Comparison of ENCODE assay signal across 16 cellular contexts in genomic region chr2:127169066-127169660, GRCh38. TPM values are rescaled to one million over a fixed set of nuclear protein-coding genes. Genes with fewer than 3 reads are reported as not detected.
DNase-seq lines count a peak whose midpoint lies in the region; ATAC-seq, FAIRE-seq and TF ChIP-seq lines count a peak whose summit lies in the region.
"Had no signal": no experiment of that assay in that cellular context is flagged by ENCODE, and none has a peak within 500 bp of the region (broad histone marks: within the 10 kb centered on the region; RNA-seq: fewer than 3 reads in every experiment).

No MANE protein-coding gene starts in this region.

- no peaks in the 10 kb centered on the region for H3F3A ChIP-seq in neural progenitor cell (ENCODE audit: low read depth)

- H3K9ac ChIP-seq in K562 (ENCODE audit: insufficient read depth in 1 of 2, low read depth in 2 of 2, low read length in 2 of 2) (no peak overlapping the region), neural progenitor cell (no peak overlapping the region)
- H3K9ac ChIP-seq: BLaER1 treated with 17β-estradiol and CSF1 and Interleukin-3, amounts not matched to agents 10 nM and 100 nM had no signal

- no peak for TF ChIP-seq CTCF in K562 (IDR thresholded peaks at IDR 0.05 in 2 of 3, conservative IDR thresholded peaks at IDR 0.05 in 1 of 3; ENCODE audit: insufficient read depth in 2 of 3, low read depth in 1 of 3, low read length in 3 of 3)
- no peak for TF ChIP-seq CTCF in nephron (IDR thresholded peaks at IDR 0.05; ENCODE audit: unreplicated experiment in 3 of 3)
- no peak for TF ChIP-seq CTCF in type B pancreatic cell (conservative IDR thresholded peaks at IDR 0.05)
- no peak for TF ChIP-seq CTCF in WTC11 (IDR thresholded peaks at IDR 0.05)
- no peak for TF ChIP-seq CTCF in neural progenitor cell (IDR thresholded peaks at IDR 0.05)

- H3K4me3 ChIP-seq in K562 (no peak overlapping the region), neural progenitor cell (no peak overlapping the region)
- H3K4me3 ChIP-seq: BLaER1 treated with 17β-estradiol and CSF1 and Interleukin-3, amounts not matched to agents 10 nM and 100 nM; GM12878; GM23338 had no signal

- TF ChIP-seq RAD21 in K562 (CRISPR knock-in tag; conservative IDR thresholded peaks at IDR 0.05 in 1 of 2, IDR thresholded peaks at IDR 0.05 in 1 of 2) = no peak

- no peak for FAIRE-seq in K562 (lab: Jason Lieb, UNC)
- FAIRE-seq: GM12878, GM18507 had no signal

- H3K79me2 ChIP-seq in K562 (ENCODE audit: control insufficient read depth, insufficient read depth, low read length) (no peaks in the 10 kb centered on the region), neural progenitor cell (ENCODE audit: low read depth) (no peaks in the 10 kb centered on the region)

- H3K4me1 ChIP-seq in K562 (replicated peaks in 1 of 2; ENCODE audit: control insufficient read depth in 2 of 2, insufficient read depth in 2 of 2, low read length in 2 of 2) (no peaks in the 10 kb centered on the region), neural progenitor cell (no peaks in the 10 kb centered on the region)

- in situ Hi-C loops in K562 (cut with MboI) = no loop called here

- H3K9me1 ChIP-seq in K562 (ENCODE audit: control insufficient read depth, insufficient read depth, low read length) = no peaks in the 10 kb centered on the region

- H3K27ac Mint-ChIP-seq in nephron (peak overlapping the region in 2 of 3 experiments; percentile 14 to 70), type B pancreatic cell (no peak overlapping the region), WTC11 (no peak overlapping the region), neural progenitor cell (no peak overlapping the region)
- H3K27ac Mint-ChIP-seq: CD4-positive, CD25-positive, alpha-beta regulatory T cell; GM23338; H9 had no signal

- H3K27ac ChIP-seq in K562 (ENCODE audit: extremely low read depth, low read depth, low read length) = no peak overlapping the region
- H3K27ac ChIP-seq in neural progenitor cell = no peak overlapping the region
- H3K27ac ChIP-seq: BLaER1 treated with 17β-estradiol and CSF1 and Interleukin-3, amounts not matched to agents 10 nM and 100 nM had no signal

- H3K4me3 Mint-ChIP-seq in nephron = no peak overlapping the region
- no peak overlapping the region for H3K4me3 Mint-ChIP-seq in type B pancreatic cell
- H3K4me3 Mint-ChIP-seq in WTC11 = no peak overlapping the region
- no peak overlapping the region for H3K4me3 Mint-ChIP-seq in neural progenitor cell
- H3K4me3 Mint-ChIP-seq: CD4-positive, CD25-positive, alpha-beta regulatory T cell; GM23338; H9 had no signal

- TF ChIP-seq EP300 in K562 (IDR thresholded peaks at IDR 0.05; ENCODE audit: low read length) = no peak

- intact Hi-C loops in K562 (cut with micrococcal nuclease) = no loop called here

- H3K4me2 ChIP-seq in K562 (ENCODE audit: insufficient read depth, low read length) = no peak overlapping the region
- no peak overlapping the region for H3K4me2 ChIP-seq in neural progenitor cell
- H3K4me2 ChIP-seq: BLaER1 treated with 17β-estradiol and CSF1 and Interleukin-3, amounts not matched to agents 10 nM and 100 nM; GM23338 had no signal

- no peaks in the 10 kb centered on the region; the same call in 1 of the 2 replicates for H4K20me1 ChIP-seq in K562 (replicated peaks; ENCODE audit: control insufficient read depth, insufficient read depth, low read length)
- H4K20me1 ChIP-seq in neural progenitor cell (ENCODE audit: low read depth) = no peaks in the 10 kb centered on the region
- H4K20me1 ChIP-seq: BLaER1 treated with 17β-estradiol and CSF1 and Interleukin-3, amounts not matched to agents 10 nM and 100 nM had no signal

- no peaks in the 10 kb centered on the region for H3K36me3 Mint-ChIP-seq in nephron (ENCODE audit: low read depth)
- H3K36me3 Mint-ChIP-seq in type B pancreatic cell = no peaks in the 10 kb centered on the region
- no peaks in the 10 kb centered on the region for H3K36me3 Mint-ChIP-seq in WTC11
- no peaks in the 10 kb centered on the region for H3K36me3 Mint-ChIP-seq in neural progenitor cell
- H3K36me3 Mint-ChIP-seq: CD4-positive, CD25-positive, alpha-beta regulatory T cell had no signal

- CTCF ChIA-PET in K562 (lab: Yijun Ruan, JAX; ENCODE audit: low intra/inter-chr PET ratio) = no interaction called here
- CTCF ChIA-PET in WTC11 (lab: Charles Lee) = interaction anchor here (1.1 to 1.3 kb wide), 3 partner anchors 101 to 283 kb away, joined by 3 to 4 read pairs (median 3); no protein-coding TSS in a partner anchor

- H3K27me3 Mint-ChIP-seq in nephron (ENCODE audit: low read depth) = peaks cover 9% of the 10 kb centered on the region
- no peaks in the 10 kb centered on the region for H3K27me3 Mint-ChIP-seq in type B pancreatic cell
- no peaks in the 10 kb centered on the region for H3K27me3 Mint-ChIP-seq in WTC11 (ENCODE audit: low read depth)
- no peaks in the 10 kb centered on the region for H3K27me3 Mint-ChIP-seq in neural progenitor cell (ENCODE audit: insufficient read depth, low read depth)

- no TSS peak for BruUV-seq in K562 (replicated peaks; lab: Mats Ljungman, UMichigan)

- peak; percentile 5 for DNase-seq in activated effector memory CD4-positive, alpha-beta T cell treated with anti-CD3 and anti-CD28 coated beads, Interleukin-2, amount 50 U/mL, for 16 hours
- no peak for DNase-seq in activated effector memory CD4-positive, alpha-beta T cell treated with Interleukin-2 at 50 U/mL for 16 hours
- DNase-seq in K562 (ENCODE audit: extremely low read depth in 1 of 4, low spot score in 3 of 4) (no peak), type B pancreatic cell (ENCODE audit: extremely low spot score, unreplicated experiment) (peak; percentile 49), WTC11 (ENCODE audit: low spot score) (no peak), neural progenitor cell (ENCODE audit: low spot score) (no peak)
- DNase-seq: 8988T; ACHN; CD4-positive, CD25-positive, alpha-beta regulatory T cell; H9 had no signal

- no peaks in the 10 kb centered on the region for H3K9me3 ChIP-seq in K562 (replicated peaks; ENCODE audit: control insufficient read depth, insufficient read depth, low read depth, low read length)
- no peaks in the 10 kb centered on the region for H3K9me3 ChIP-seq in neural progenitor cell (ENCODE audit: low read depth)
- H3K9me3 ChIP-seq: BLaER1 treated with 17β-estradiol and CSF1 and Interleukin-3, amounts not matched to agents 10 nM and 100 nM had no signal

- H3K4me1 Mint-ChIP-seq in nephron = peaks cover 58% of the 10 kb centered on the region
- H3K4me1 Mint-ChIP-seq in type B pancreatic cell (ENCODE audit: unreplicated experiment) = peaks cover 8% of the 10 kb centered on the region
- H3K4me1 Mint-ChIP-seq in WTC11 = peaks cover 17% of the 10 kb centered on the region
- H3K4me1 Mint-ChIP-seq in neural progenitor cell = peaks cover 12% of the 10 kb centered on the region
- H3K4me1 Mint-ChIP-seq: CD4-positive, CD25-positive, alpha-beta regulatory T cell had no signal

- H2AFZ ChIP-seq in K562 (ENCODE audit: low read depth, low read length) (no peak overlapping the region), neural progenitor cell (replicated peaks) (no peak overlapping the region)
- H2AFZ ChIP-seq: GM23338 had no signal

- H3K9me3 Mint-ChIP-seq in nephron (no peaks in the 10 kb centered on the region), type B pancreatic cell (no peaks in the 10 kb centered on the region), WTC11 (no peaks in the 10 kb centered on the region), neural progenitor cell (no peaks in the 10 kb centered on the region)
- H3K9me3 Mint-ChIP-seq: CD4-positive, CD25-positive, alpha-beta regulatory T cell; GM23338; H9 had no signal

- H3K27me3 ChIP-seq in K562 (ENCODE audit: control insufficient read depth in 2 of 2, insufficient read depth in 2 of 2, low read length in 2 of 2) = peaks cover 8 to 39% of the 10 kb centered on the region in 2 experiments; a peak in 4 of 5 replicates
- H3K27me3 ChIP-seq in neural progenitor cell = no peaks in the 10 kb centered on the region
- H3K27me3 ChIP-seq: BLaER1 treated with 17β-estradiol and CSF1 and Interleukin-3, amounts not matched to agents 10 nM and 100 nM had no signal

- POLR2A ChIA-PET in K562 (lab: Yijun Ruan, JAX) (interaction anchor here (0.6 kb wide), 2 partner anchors 10 to 17 kb away, joined by 3 to 4 read pairs; no protein-coding TSS in a partner anchor), WTC11 (lab: Charles Lee) (no interaction called here)

- H3K36me3 ChIP-seq in K562 (ENCODE audit: control insufficient read depth, insufficient read depth, low read length) (no peaks in the 10 kb centered on the region), neural progenitor cell (no peaks in the 10 kb centered on the region)
- H3K36me3 ChIP-seq: BLaER1 treated with 17β-estradiol and CSF1 and Interleukin-3, amounts not matched to agents 10 nM and 100 nM had no signal

- ATAC-seq in K562 (no peak), WTC11 (no peak), GM19395 (IDR thresholded peaks at IDR 0.05; ENCODE audit: unreplicated experiment) (no peak)
- ATAC-seq: GM12878, GM23338 had no signal

- no peak for TF ChIP-seq POLR2A in K562 (conservative IDR thresholded peaks at IDR 0.05)

- WGBS in K562 (ENCODE audit: insufficient coverage, low coverage, missing lambda C conversion rate) = 30% methylated on average over 11 of the region's 15 CpGs

TF ChIP-seq in K562, 482 proteins besides CTCF, POLR2A, EP300 and RAD21 (continues in another document):
- TF ChIP-seq ADNP (tag; IDR thresholded peaks at IDR 0.05) = 0 out of 2 replicates have a peak, but pooled peaks have one; percentile 49

TF ChIP-seq in WTC11, 78 proteins besides CTCF, POLR2A, EP300 and RAD21 (continues in another document):
- no peak for TF ChIP-seq JUN (CRISPR knock-in tag; IDR thresholded peaks at IDR 0.05)

RNA-seq across cellular contexts. Expression of gene CYP27C1, which starts 50.9 kb away (rescaled TPM):
- total RNA-seq in K562 (2011; cell fraction: chromatin; rRNA removed; ENCODE audit: low replicate concordance) = not detected in 2 replicates
- total RNA-seq in K562 (2011; cell fraction: nucleolus; rRNA removed) = not detected in 2 replicates
- not detected in 2 replicates for total RNA-seq in K562 (2011; cell fraction: nucleoplasm; rRNA removed)
- total RNA-seq in K562 (2014; rRNA removed) (not detected in 2 replicates), K562 (2014; rRNA removed; fragmentation: Illumina TruSeq; extraction: Trizol) (not detected in 2 replicates), K562 (2015; rRNA removed; fragmentation: Illumina TruSeq; extraction: Trizol) (not detected in 2 replicates), K562 (2021) (not detected in 2 replicates), type B pancreatic cell (ENCODE audit: low replicate concordance) (0.62 and 5.1 TPM in 2 replicates), WTC11 (2021) (2.1 to 2.9 TPM (median 2.4 TPM) in 3 replicates), neural progenitor cell (ENCODE audit: low replicate concordance) (3.0 and 3.8 TPM in 2 replicates)
- polyA plus RNA-seq in K562 (2011; rRNA removed) (not detected in 2 replicates), K562 (2014; fragmentation: Illumina TruSeq; extraction: Trizol) (not detected in 2 replicates), K562 (2014; fragmentation: Nextera tagmentation; extraction: Ambion mirVana) (not detected), K562 (2014; rRNA removed) (not detected in 2 replicates)
- not detected in 2 replicates for polyA plus RNA-seq in K562 (2011; cell fraction: cytosol; rRNA removed)
- polyA plus RNA-seq in K562 (2011; cell fraction: nucleus; rRNA removed) = not detected in 2 replicates
- not detected in 2 replicates for polyA plus RNA-seq in K562 (2012)
- not detected in 2 replicates for polyA minus RNA-seq in K562 (2011; rRNA and poly(A)+ RNA removed)
- not detected in 2 replicates for polyA minus RNA-seq in K562 (2011; cell fraction: cytosol; rRNA and poly(A)+ RNA removed)
- polyA minus RNA-seq in K562 (2011; cell fraction: nucleus; rRNA and poly(A)+ RNA removed) = not detected in 2 replicates
- total RNA-seq: CD4-positive, CD25-positive, alpha-beta regulatory T cell; GM12878 had no signal
- polyA plus RNA-seq: CD4-positive, CD25-positive, alpha-beta regulatory T cell; GM12878 had no signal

Comparison
In these comparisons a context has a peak if more than half of its experiments do, and no peak if none do; other contexts are left out.
1. DNase-seq: peak in activated effector memory CD4-positive, alpha-beta T cell treated with anti-CD3 and anti-CD28 coated beads, Interleukin-2, amount 50 U/mL, for 16 hours (single experiment) and type B pancreatic cell (single experiment); none in activated effector memory CD4-positive, alpha-beta T cell treated with Interleukin-2 at 50 U/mL for 16 hours (single experiment), K562 (0 of 4), WTC11 (single experiment) and neural progenitor cell (single experiment).
2. H3K27ac Mint-ChIP-seq: peak in nephron (2 of 3); none in type B pancreatic cell (single experiment), WTC11 (single experiment) and neural progenitor cell (single experiment).